13 cellular contexts compared by ENCODE assay signal in genomic region chr12:51631021-51631420, GRCh38.
"Had no signal": no experiment of that assay in that cellular context is flagged by ENCODE, and none has a peak within 500 bp of the region (broad histone marks: within the 10 kb centered on the region; RNA-seq: fewer than 3 reads in every experiment).

No MANE protein-coding gene starts in this region.

- H3K4me2 ChIP-seq: smooth muscle cell had no signal

- FAIRE-seq: islet of Langerhans, urothelium cell line had no signal

- ATAC-seq: left lung had no signal

- H3K4me1 ChIP-seq: left lung, thyroid gland had no signal

- H3K36me3 ChIP-seq: left lung, thyroid gland had no signal

- H3K27me3 ChIP-seq: dorsolateral prefrontal cortex, foreskin keratinocyte, left lung, thyroid gland had no signal

- H3K27ac ChIP-seq: foreskin keratinocyte, left lung, thyroid gland had no signal

- DNase-seq: activated CD4-positive, alpha-beta T cell treated with anti-CD3 and anti-CD28 coated beads for 1 hour; activated CD4-positive, alpha-beta T cell treated with anti-CD3 and anti-CD28 coated beads, Interleukin-2, amount 50 U/mL, for 48 hours; activated gamma-delta T cell treated with Interleukin-2 at 50 U/mL for 16 hours; activated naive CD8-positive, alpha-beta T cell treated with anti-CD3 and anti-CD28 coated beads for 36 hours; activated T-cell treated with anti-CD3 and anti-CD28 coated beads, Interleukin-2, amount 50 U/mL, for 48 hours; left lung; T1000; thyroid gland had no signal

- H3K4me3 ChIP-seq: dorsolateral prefrontal cortex, left lung, smooth muscle cell, thyroid gland had no signal

- H3K9me3 ChIP-seq: left lung, thyroid gland had no signal
